ENCODE assay signal across 8 cellular contexts in genomic region chr5:159049844-159050318, GRCh38. TPM values are rescaled to one million over a fixed set of nuclear protein-coding genes. Genes with fewer than 3 reads are reported as not detected.
DNase-seq lines count a peak whose midpoint lies in the region; ATAC-seq and TF ChIP-seq lines count a peak whose summit lies in the region.

No MANE protein-coding gene starts in this region.

- no peaks in the 10 kb centered on the region for H4K20me1 ChIP-seq in OCI-LY3 (ENCODE audit: insufficient read depth, low read length)

- ATAC-seq in GM19351 (IDR thresholded peaks at IDR 0.05; ENCODE audit: unreplicated experiment) (no peak), HG02885 (IDR thresholded peaks at IDR 0.05; ENCODE audit: poor library complexity, unreplicated experiment) (no peak)

- peak overlapping the region; percentile 80; the same call in 1 of the 2 replicates for H3K27ac ChIP-seq in OCI-LY3 (ENCODE audit: low read length)

- TF ChIP-seq CTCF in OCI-LY3 (IDR thresholded peaks at IDR 0.05; ENCODE audit: low read depth, low read length) (peak; percentile 55), fibroblast of the aortic adventitia (IDR thresholded peaks at IDR 0.05; ENCODE audit: insufficient read depth, low read length) (peak; percentile 71), retinal pigment epithelial cell (conservative IDR thresholded peaks at IDR 0.05; ENCODE audit: low read depth, low read length) (peak; percentile 58)

- peak overlapping the region; percentile 100 for H3K4me2 ChIP-seq in OCI-LY3 (ENCODE audit: low read length)

- no peak overlapping the region for H2AFZ ChIP-seq in OCI-LY3 (ENCODE audit: low read depth, low read length)

- no peaks in the 10 kb centered on the region for H3K36me3 ChIP-seq in OCI-LY3 (replicated peaks; ENCODE audit: low read depth, low read length)

- peak overlapping the region; percentile 64 for H3K4me3 ChIP-seq in OCI-LY3 (ENCODE audit: low read length)
- H3K4me3 ChIP-seq in fibroblast of the aortic adventitia (ENCODE audit: low read depth, low read length): peak overlapping the region; percentile 47
- H3K4me3 ChIP-seq in retinal pigment epithelial cell (ENCODE audit: low read length): no peak overlapping the region

- H3K27me3 ChIP-seq in OCI-LY3 (ENCODE audit: low read depth, low read length): no peaks in the 10 kb centered on the region

- H3K9me3 ChIP-seq in OCI-LY3 (ENCODE audit: insufficient read depth, low read length): no peaks in the 10 kb centered on the region

- H3K4me1 ChIP-seq in OCI-LY3 (ENCODE audit: low read length): peaks cover 68% of the 10 kb centered on the region

- peak overlapping the region; percentile 59 for H3K9ac ChIP-seq in OCI-LY3 (ENCODE audit: low read length)

- DNase-seq in GM03348 (ENCODE audit: low spot score) (peak; percentile 50), fibroblast of the aortic adventitia (ENCODE audit: low read depth) (peak; percentile 88), retinal pigment epithelial cell (ENCODE audit: low read depth) (no peak), NCI-H2171 (lab: John Stamatoyannopoulos, UW) (no peak), SIG-M5 (lab: John Stamatoyannopoulos, UW) (no peak)

- peaks cover 19% of the 10 kb centered on the region for H3K79me2 ChIP-seq in OCI-LY3 (ENCODE audit: low read length)

RNA-seq across cellular contexts. Expression of gene EBF1, which starts 49.8 kb away (rescaled TPM):
- total RNA-seq in fibroblast of the aortic adventitia (ENCODE audit: low replicate concordance): 23.4 and 26.4 TPM in 2 replicates

Comparison
In these comparisons a context has a peak if more than half of its experiments do, and no peak if none do; other contexts are left out.
1. DNase-seq: peak in GM03348 (single experiment) and fibroblast of the aortic adventitia (single experiment); none in retinal pigment epithelial cell (single experiment), NCI-H2171 (single experiment) and SIG-M5 (single experiment).
2. Peak in every context shown above with its lines, with median percentiles within 50 percentile points of each other: CTCF ChIP-seq.